10 cellular contexts compared by ENCODE assay signal in the genomic region with DNA sequence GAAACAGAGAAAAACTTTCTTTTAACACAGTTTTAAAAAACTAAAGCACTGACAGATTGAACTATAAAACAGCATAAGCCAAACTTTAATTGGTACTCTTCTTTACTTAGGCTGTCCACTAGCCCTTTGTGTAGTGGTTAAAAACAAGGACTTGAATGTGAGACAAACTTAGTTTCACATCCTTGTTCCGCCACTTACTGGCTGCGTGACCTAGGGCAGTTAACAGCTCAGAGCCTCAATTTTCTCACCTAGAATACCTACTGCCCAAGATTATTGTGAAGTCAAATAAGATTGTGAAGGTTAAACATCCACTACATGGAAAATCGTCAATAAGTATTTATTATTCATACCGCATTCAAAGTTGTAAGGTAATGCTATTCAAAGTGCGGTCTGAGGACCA. TPM values are rescaled to one million over a fixed set of nuclear protein-coding genes. Genes with fewer than 3 reads are reported as not detected.
DNase-seq lines count a peak whose midpoint lies in the region; ATAC-seq and TF ChIP-seq lines count a peak whose summit lies in the region.
"Had no signal": no experiment of that assay in that cellular context is flagged by ENCODE, and none has a peak within 500 bp of the region (broad histone marks: within the 10 kb centered on the region; RNA-seq: fewer than 3 reads in every experiment).

No MANE protein-coding gene starts in this region.

- ATAC-seq in GM19397 (IDR thresholded peaks at IDR 0.05; ENCODE audit: unreplicated experiment) (peak; percentile 51), HG03039 (IDR thresholded peaks at IDR 0.05; ENCODE audit: unreplicated experiment) (peak; percentile 44), HG02970 (IDR thresholded peaks at IDR 0.05; ENCODE audit: low FRiP score, unreplicated experiment) (no peak)
- no peak for ATAC-seq in effector memory CD8-positive, alpha-beta T cell (replicated peaks)

- no peak for TF ChIP-seq CTCF in BE2C (IDR thresholded peaks at IDR 0.05; ENCODE audit: low read depth, low read length)
- TF ChIP-seq CTCF in OCI-LY3 (IDR thresholded peaks at IDR 0.05; ENCODE audit: low read depth, low read length), result no peak

- H3K9me3 ChIP-seq in BE2C (no peaks in the 10 kb centered on the region), OCI-LY3 (ENCODE audit: insufficient read depth, low read length) (no peaks in the 10 kb centered on the region)

- H3K9me3 Mint-ChIP-seq in effector memory CD8-positive, alpha-beta T cell, result no peaks in the 10 kb centered on the region

- H3K36me3 ChIP-seq in BE2C (peaks cover 14% of the 10 kb centered on the region), OCI-LY3 (replicated peaks; ENCODE audit: low read depth, low read length) (no peaks in the 10 kb centered on the region)
- H3K36me3 ChIP-seq: BLaER1 treated with 17β-estradiol and CSF1 and Interleukin-3, amounts not matched to agents 10 nM and 100 nM had no signal

- H3K36me3 Mint-ChIP-seq in effector memory CD8-positive, alpha-beta T cell (ENCODE audit: insufficient read depth), result peaks cover 20% of the 10 kb centered on the region

- H3K4me2 ChIP-seq in OCI-LY3 (ENCODE audit: low read length), result peak overlapping the region; percentile 85
- H3K4me2 ChIP-seq: BLaER1 treated with 17β-estradiol and CSF1 and Interleukin-3, amounts not matched to agents 10 nM and 100 nM had no signal

- H3K79me2 ChIP-seq in OCI-LY3 (ENCODE audit: low read length), result peaks cover 9% of the 10 kb centered on the region; the same call in 1 of the 2 replicates

- no peak overlapping the region for H2AFZ ChIP-seq in OCI-LY3 (ENCODE audit: low read depth, low read length)

- no peak overlapping the region for H3K9ac ChIP-seq in OCI-LY3 (ENCODE audit: low read length)
- H3K9ac ChIP-seq: BLaER1 treated with 17β-estradiol and CSF1 and Interleukin-3, amounts not matched to agents 10 nM and 100 nM had no signal

- H3K27me3 ChIP-seq in BE2C (no peaks in the 10 kb centered on the region), OCI-LY3 (ENCODE audit: low read depth, low read length) (no peaks in the 10 kb centered on the region; the same call in 1 of the 2 replicates)

- no peaks in the 10 kb centered on the region for H4K20me1 ChIP-seq in OCI-LY3 (ENCODE audit: insufficient read depth, low read length)
- H4K20me1 ChIP-seq: BLaER1 treated with 17β-estradiol and CSF1 and Interleukin-3, amounts not matched to agents 10 nM and 100 nM had no signal

- no peaks in the 10 kb centered on the region for H3K4me1 ChIP-seq in BE2C
- H3K4me1 ChIP-seq in OCI-LY3 (ENCODE audit: low read length), result peaks cover 19% of the 10 kb centered on the region

- peaks cover 10 to 19% of the 10 kb centered on the region in 2 donors for H3K4me1 Mint-ChIP-seq in effector memory CD8-positive, alpha-beta T cell (ENCODE audit: low read depth in 2 of 2)

- no peak overlapping the region for H3K27ac ChIP-seq in OCI-LY3 (ENCODE audit: low read length)
- H3K27ac ChIP-seq: BLaER1 treated with 17β-estradiol and CSF1 and Interleukin-3, amounts not matched to agents 10 nM and 100 nM had no signal

- peaks cover 10 to 12% of the 10 kb centered on the region in 2 donors for H3K27me3 Mint-ChIP-seq in effector memory CD8-positive, alpha-beta T cell

- H3K4me3 Mint-ChIP-seq in effector memory CD8-positive, alpha-beta T cell, result no peak overlapping the region

- H3K27ac Mint-ChIP-seq in effector memory CD8-positive, alpha-beta T cell, result no peak overlapping the region

- DNase-seq in BE2C (no peak), NCI-H2029 treated with DMSO at 0.1 percent for 48 hours (lab: John Stamatoyannopoulos, UW) (no peak), D341Med (ENCODE audit: low spot score) (no peak)
- no peak for DNase-seq in effector memory CD8-positive, alpha-beta T cell
- DNase-seq: activated T-cell treated with anti-CD3 and anti-CD28 coated beads for 4 hours had no signal

- H3K4me3 ChIP-seq in BE2C (ENCODE audit: low read depth, low read length) (peak overlapping the region; percentile 92), OCI-LY3 (ENCODE audit: low read length) (peak overlapping the region; percentile 12; the same call in 1 of the 2 replicates)
- H3K4me3 ChIP-seq: BLaER1 treated with 17β-estradiol and CSF1 and Interleukin-3, amounts not matched to agents 10 nM and 100 nM had no signal

RNA-seq across cellular contexts. Expression of gene WDR35, which starts 2.0 kb away (rescaled TPM):
- polyA plus RNA-seq in BE2C (2012; ENCODE audit: insufficient read depth, insufficient read length, low read depth), result 17.8 TPM

RNA-seq across cellular contexts. Expression of gene MATN3, which starts 24.5 kb away (rescaled TPM):
- polyA plus RNA-seq in BE2C (2012; ENCODE audit: insufficient read depth, insufficient read length, low read depth), result 0.17 TPM

Comparison
In these comparisons a context has a peak if more than half of its experiments do, and no peak if none do; other contexts are left out.
1. ATAC-seq: peak in GM19397 (single experiment) and HG03039 (single experiment); none in effector memory CD8-positive, alpha-beta T cell (single experiment) and HG02970 (single experiment).